Comparison of ENCODE assay signal across 8 cellular contexts in the genomic region with DNA sequence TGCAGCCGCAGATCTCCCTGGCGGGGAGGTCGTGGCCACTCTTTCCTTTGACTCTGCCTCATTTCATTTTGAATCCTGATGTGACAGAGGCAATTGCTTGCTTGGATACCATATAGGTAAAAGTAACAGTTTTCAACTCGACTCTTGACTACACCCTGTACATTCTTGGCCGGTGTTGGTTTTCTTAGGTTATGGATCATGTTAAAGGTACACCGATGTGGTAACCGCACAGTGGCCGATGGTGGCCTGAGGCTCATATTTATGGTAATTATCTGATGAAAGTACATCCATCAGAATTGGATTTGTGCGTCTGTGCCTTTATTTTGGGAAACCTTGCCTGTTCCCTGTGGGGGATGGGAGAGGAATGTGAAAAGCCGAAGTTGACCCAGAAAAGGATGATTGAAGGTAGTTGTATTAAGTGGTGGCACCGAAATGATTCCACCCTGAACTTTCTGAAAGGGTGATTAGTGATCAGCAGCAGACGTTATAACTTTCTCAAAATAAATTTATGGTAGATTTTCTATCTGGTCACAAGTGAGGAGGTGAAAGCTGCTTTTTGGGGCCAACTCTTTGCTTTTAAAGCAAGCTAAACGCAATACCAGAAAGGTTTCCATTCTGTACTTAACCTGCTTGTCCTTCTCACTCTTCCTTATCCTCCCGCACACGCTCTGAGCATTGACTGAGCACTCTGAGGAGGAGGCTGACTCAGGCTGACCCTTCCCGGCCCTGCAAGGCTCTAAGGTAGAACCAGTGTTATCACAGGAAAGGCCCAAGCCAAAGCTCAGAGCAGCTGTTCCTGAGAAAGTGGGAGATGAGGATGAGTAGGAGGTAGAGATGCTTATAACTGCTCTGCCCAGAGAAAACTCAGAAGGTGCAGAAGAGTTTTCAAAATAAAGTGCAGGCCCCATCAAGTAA. TPM values are rescaled to one million over a fixed set of nuclear protein-coding genes. Genes with fewer than 3 reads are reported as not detected.
A peak's percentile ranks its signal among the peaks of the same experiment; 100 is the strongest.
DNase-seq lines count a peak whose midpoint lies in the region; ATAC-seq, FAIRE-seq and TF ChIP-seq lines count a peak whose summit lies in the region.

No MANE protein-coding gene starts in this region.

- H4K20me1 ChIP-seq in K562 (replicated peaks; ENCODE audit: control insufficient read depth, insufficient read depth, low read length), result no peaks in the 10 kb centered on the region

- H3K27me3 ChIP-seq in CD4-positive, CD25-positive, alpha-beta regulatory T cell (ENCODE audit: control insufficient read depth, insufficient read depth, low read length), result peaks cover 14% of the 10 kb centered on the region
- H3K27me3 ChIP-seq in K562 (ENCODE audit: control insufficient read depth in 2 of 2, insufficient read depth in 2 of 2, low read length in 2 of 2), result no peaks in the 10 kb centered on the region
- no peaks in the 10 kb centered on the region for H3K27me3 ChIP-seq in lung (ENCODE audit: control insufficient read depth, insufficient read depth)
- H3K27me3 ChIP-seq in tibial nerve, result no peaks in the 10 kb centered on the region

- TF ChIP-seq CTCF in K562 (IDR thresholded peaks at IDR 0.05 in 2 of 3, conservative IDR thresholded peaks at IDR 0.05 in 1 of 3; ENCODE audit: insufficient read depth in 2 of 3, low read depth in 1 of 3, low read length in 3 of 3) (no peak), lung (IDR thresholded peaks at IDR 0.05; ENCODE audit: control extremely low read depth, extremely low read depth) (no peak), tibial nerve (IDR thresholded peaks at IDR 0.05) (no peak), GM10266 (IDR thresholded peaks at IDR 0.05; ENCODE audit: control insufficient read depth, insufficient read depth, low read depth, missing control alignments) (no peak)

- no peak for TF ChIP-seq RAD21 in K562 (CRISPR knock-in tag; conservative IDR thresholded peaks at IDR 0.05 in 1 of 2, IDR thresholded peaks at IDR 0.05 in 1 of 2)

- no peaks in the 10 kb centered on the region for H3K9me1 ChIP-seq in K562 (ENCODE audit: control insufficient read depth, insufficient read depth, low read length)

- H3K27ac ChIP-seq in CD4-positive, CD25-positive, alpha-beta regulatory T cell (ENCODE audit: insufficient read depth, low read length, poor library complexity, severe bottlenecking), result no peak overlapping the region
- H3K27ac ChIP-seq in K562 (ENCODE audit: extremely low read depth, low read depth, low read length), result peak overlapping the region; percentile 83
- peak overlapping the region; percentile 48 to 97 for H3K27ac ChIP-seq in lung (ENCODE audit: low read depth in 1 of 2, low read length in 1 of 2)
- H3K27ac ChIP-seq in tibial nerve, result peak overlapping the region; percentile 86 to 98 (median 95)

- peak overlapping the region; percentile 73 to 98 for H3K9ac ChIP-seq in K562 (ENCODE audit: insufficient read depth in 1 of 2, low read depth in 2 of 2, low read length in 2 of 2)

- peaks cover 33% of the 10 kb centered on the region for H3K27me3 Mint-ChIP-seq in CD4-positive, CD25-positive, alpha-beta regulatory T cell

- H3K27ac Mint-ChIP-seq in CD4-positive, CD25-positive, alpha-beta regulatory T cell, result peak overlapping the region in 1 of 3 donors; percentile 4

- TF ChIP-seq EP300 in K562 (IDR thresholded peaks at IDR 0.05; ENCODE audit: low read length) (no peak; the same call in 1 of the 2 replicates), tibial nerve (IDR thresholded peaks at IDR 0.05) (no peak)

- in situ Hi-C loops in K562 (cut with MboI), result no loop called here

- H3K4me1 Mint-ChIP-seq in CD4-positive, CD25-positive, alpha-beta regulatory T cell, result peaks cover 0 to 13% (median 4%) of the 10 kb centered on the region in 4 donors

- FAIRE-seq in K562 (lab: Jason Lieb, UNC), result peak; percentile 99

- intact Hi-C loops in K562 (cut with micrococcal nuclease), result loop anchor here (2.0 to 10.0 kb wide), 3 partner anchors 68 to 128 kb away; no protein-coding TSS in a partner anchor

- H3K36me3 Mint-ChIP-seq in CD4-positive, CD25-positive, alpha-beta regulatory T cell, result no peaks in the 10 kb centered on the region

- H2AFZ ChIP-seq in K562 (ENCODE audit: low read depth, low read length), result peak overlapping the region; percentile 91

- no peak for DNase-seq in CD4-positive, CD25-positive, alpha-beta regulatory T cell
- peak; percentile 4 for DNase-seq in HuH-7.5 (ENCODE audit: low spot score)
- DNase-seq in K562 (ENCODE audit: extremely low read depth in 1 of 4, low spot score in 3 of 4), result peak; percentile 37 to 91 (median 57)
- DNase-seq in lung (ENCODE audit: low spot score), result no peak
- DNase-seq in tibial nerve (ENCODE audit: low spot score in 2 of 2), result no peak
- no peak for DNase-seq in DMS 273 (lab: John Stamatoyannopoulos, UW; ENCODE audit: unreplicated experiment)
- no peak for DNase-seq in GM10266 (ENCODE audit: extremely low spot score)

- TF ChIP-seq POLR2A in K562 (conservative IDR thresholded peaks at IDR 0.05), result no peak
- no peak for TF ChIP-seq POLR2A in tibial nerve (IDR thresholded peaks at IDR 0.05)

- peaks cover 19% of the 10 kb centered on the region for H3K4me1 ChIP-seq in CD4-positive, CD25-positive, alpha-beta regulatory T cell (ENCODE audit: control insufficient read depth, insufficient read depth, low read length, poor library complexity, severe bottlenecking)
- peaks cover 15 to 18% of the 10 kb centered on the region in 2 experiments; a peak in 4 of 5 replicates for H3K4me1 ChIP-seq in K562 (replicated peaks in 1 of 2; ENCODE audit: control insufficient read depth in 2 of 2, insufficient read depth in 2 of 2, low read length in 2 of 2)
- peaks cover 0 to 4% of the 10 kb centered on the region in 2 donors for H3K4me1 ChIP-seq in lung (ENCODE audit: control insufficient read depth in 2 of 2, insufficient read depth in 2 of 2, low read length in 2 of 2)
- peaks cover 0 to 25% (median 8%) of the 10 kb centered on the region in 4 donors for H3K4me1 ChIP-seq in tibial nerve

- no peak for ATAC-seq in CD4-positive, CD25-positive, alpha-beta regulatory T cell (ENCODE audit: low read depth in 2 of 2)
- ATAC-seq in K562, result peak; percentile 85
- peak; percentile 6 for ATAC-seq in lung (ENCODE audit: insufficient read depth, low FRiP score)
- ATAC-seq in GM18907 (IDR thresholded peaks at IDR 0.05; ENCODE audit: unreplicated experiment), result no peak

- TSS peak; percentile 50 for BruUV-seq in K562 (replicated peaks; lab: Mats Ljungman, UMichigan)

- no peaks in the 10 kb centered on the region for H3K9me3 ChIP-seq in CD4-positive, CD25-positive, alpha-beta regulatory T cell (ENCODE audit: control insufficient read depth in 2 of 2, low read length in 2 of 2)
- no peaks in the 10 kb centered on the region for H3K9me3 ChIP-seq in K562 (replicated peaks; ENCODE audit: control insufficient read depth, insufficient read depth, low read depth, low read length)
- H3K9me3 ChIP-seq in lung (ENCODE audit: control insufficient read depth in 2 of 2, insufficient read depth in 1 of 2, low read length in 1 of 2), result peaks cover 0 to 4% of the 10 kb centered on the region in 2 donors
- no peaks in the 10 kb centered on the region for H3K9me3 ChIP-seq in tibial nerve

- POLR2A ChIA-PET in K562 (lab: Yijun Ruan, JAX), result interaction anchor here (0.7 to 1.5 kb wide), 4 partner anchors 22 to 129 kb away, joined by 3 read pairs; no protein-coding TSS in a partner anchor

- WGBS in K562 (ENCODE audit: insufficient coverage, low coverage, missing lambda C conversion rate), result 1% methylated on average over 16 of the region's 16 CpGs
- 32 to 38% methylated on average over 16 of the region's 16 CpGs for WGBS in lung, 2 donors
- WGBS in tibial nerve, 2 donors, result 52 to 60% methylated on average over 16 of the region's 16 CpGs

- H3K36me3 ChIP-seq in CD4-positive, CD25-positive, alpha-beta regulatory T cell (ENCODE audit: control insufficient read depth, insufficient read depth, low read length), result no peaks in the 10 kb centered on the region
- H3K36me3 ChIP-seq in K562 (ENCODE audit: control insufficient read depth, insufficient read depth, low read length) (peaks cover 28% of the 10 kb centered on the region; the same call in 2 of the 3 replicates), lung (ENCODE audit: control insufficient read depth in 2 of 2, insufficient read depth in 2 of 2, low read length in 2 of 2) (no peaks in the 10 kb centered on the region), tibial nerve (no peaks in the 10 kb centered on the region)

- peaks cover 0 to 2% (median 0%) of the 10 kb centered on the region in 7 donors for H3K9me3 Mint-ChIP-seq in CD4-positive, CD25-positive, alpha-beta regulatory T cell

- CTCF ChIA-PET in K562 (lab: Yijun Ruan, JAX; ENCODE audit: low intra/inter-chr PET ratio), result no interaction called here

- H3K4me3 ChIP-seq in CD4-positive, CD25-positive, alpha-beta regulatory T cell (ENCODE audit: low read depth, low read length), result no peak overlapping the region
- H3K4me3 ChIP-seq in K562 (peak overlapping the region; percentile 52), lung (peak overlapping the region; percentile 81), tibial nerve (peak overlapping the region; percentile 56 to 72 (median 70))

- H3K4me2 ChIP-seq in K562 (ENCODE audit: insufficient read depth, low read length), result peak overlapping the region; percentile 86

- H3K79me2 ChIP-seq in K562 (ENCODE audit: control insufficient read depth, insufficient read depth, low read length), result peaks cover 63% of the 10 kb centered on the region

- peak overlapping the region; percentile 78 to 82 (median 80) for H3K4me3 Mint-ChIP-seq in CD4-positive, CD25-positive, alpha-beta regulatory T cell

RNA-seq across cellular contexts. Expression of a gene that starts 2.0 kb away (rescaled TPM):
- 2.2 TPM for total RNA-seq in CD4-positive, CD25-positive, alpha-beta regulatory T cell
- under 1 TPM; 0.23 to 0.47 (median 0.34) TPM for polyA plus RNA-seq in CD4-positive, CD25-positive, alpha-beta regulatory T cell
- total RNA-seq in K562 (2011; cell fraction: chromatin; rRNA removed; ENCODE audit: low replicate concordance), result 11.6 and 22.2 TPM in 2 replicates
- total RNA-seq in K562 (2011; cell fraction: nucleolus; rRNA removed), result 7.2 and 10.4 TPM in 2 replicates
- 15.5 and 25.9 TPM in 2 replicates for total RNA-seq in K562 (2011; cell fraction: nucleoplasm; rRNA removed)
- total RNA-seq in K562 (2014; rRNA removed) (8.8 and 9.2 TPM in 2 replicates), K562 (2014; rRNA removed; fragmentation: Illumina TruSeq; extraction: Trizol) (21.9 and 24.7 TPM in 2 replicates), K562 (2015; rRNA removed; fragmentation: Illumina TruSeq; extraction: Trizol) (15.5 and 17.0 TPM in 2 replicates), K562 (2021) (23.8 and 25.0 TPM in 2 replicates), lung (10 to 100 TPM; 28.1 to 43.1 TPM), tibial nerve (10 to 100 TPM in 2 of 4 donors, 1 to 10 TPM in 2; 7.1 to 10.7 (median 9.2) TPM)
- polyA plus RNA-seq in K562 (2011; rRNA removed) (13.7 and 13.8 TPM in 2 replicates), K562 (2014; fragmentation: Illumina TruSeq; extraction: Trizol) (20.1 and 22.9 TPM in 2 replicates), K562 (2014; fragmentation: Nextera tagmentation; extraction: Ambion mirVana) (10 to 100 TPM; 13.6 to 13.8 TPM), K562 (2014; rRNA removed) (14.4 and 18.5 TPM in 2 replicates), lung (10 to 100 TPM; 13.5 to 25.4 TPM)
- 4.1 and 8.3 TPM in 2 replicates for polyA plus RNA-seq in K562 (2011; cell fraction: cytosol; rRNA removed)
- polyA plus RNA-seq in K562 (2011; cell fraction: nucleus; rRNA removed), result 4.4 and 6.8 TPM in 2 replicates
- 14.8 and 16.9 TPM in 2 replicates for polyA plus RNA-seq in K562 (2012)
- 21.4 and 29.6 TPM in 2 replicates for polyA minus RNA-seq in K562 (2011; rRNA and poly(A)+ RNA removed)
- polyA minus RNA-seq in K562 (2011; cell fraction: cytosol; rRNA and poly(A)+ RNA removed), result 7.6 and 11.0 TPM in 2 replicates
- polyA minus RNA-seq in K562 (2011; cell fraction: nucleus; rRNA and poly(A)+ RNA removed), result 4.7 and 10.6 TPM in 2 replicates

Comparison
In these comparisons a context has a peak if more than half of its experiments do, and no peak if none do; other contexts are left out.
1. ATAC-seq: peak in K562 (single experiment) and lung (single experiment); none in CD4-positive, CD25-positive, alpha-beta regulatory T cell (0 of 2) and GM18907 (single experiment).
2. DNase-seq: peak in HuH-7.5 (single experiment) and K562 (4 of 4); none in CD4-positive, CD25-positive, alpha-beta regulatory T cell (0 of 3), lung (single experiment), tibial nerve (0 of 2), DMS 273 (single experiment) and GM10266 (single experiment).